Comparison of ENCODE assay signal across 17 cellular contexts in the genomic region with DNA sequence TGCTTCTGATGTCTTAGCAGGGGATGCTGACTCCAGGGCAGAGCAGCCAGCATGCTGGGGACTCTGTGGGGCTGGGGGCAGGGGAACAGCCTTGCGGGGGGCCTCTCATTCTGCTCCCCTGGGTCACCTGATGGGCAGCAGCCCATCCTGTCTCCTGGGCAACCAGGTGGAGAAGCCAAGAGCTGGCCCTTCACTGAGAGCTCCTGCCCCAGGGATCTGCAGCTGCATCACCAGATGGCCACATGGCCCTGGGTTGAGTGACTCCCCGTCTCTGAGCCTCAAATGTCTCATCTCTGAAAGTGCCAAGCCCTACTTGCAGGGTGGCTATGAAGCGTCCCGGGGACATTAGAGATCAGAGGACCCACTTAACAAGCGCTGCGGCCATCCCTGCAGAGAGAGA.
"Had no signal": no experiment of that assay in that cellular context is flagged by ENCODE, and none has a peak within 500 bp of the region (broad histone marks: within the 10 kb centered on the region; RNA-seq: fewer than 3 reads in every experiment).

No MANE protein-coding gene starts in this region.

- H3K4me2 ChIP-seq: neural progenitor cell had no signal

- H3K9ac ChIP-seq: neural progenitor cell had no signal

- H3K4me3 Mint-ChIP-seq: activated naive CD8-positive, alpha-beta T cell treated with anti-CD3 and anti-CD28 coated beads, Interleukin-2, amount 10 ng/mL, durations not matched to agents 7 days and 5 days; activated T-helper 1 cell treated with anti-CD3 and anti-CD28 coated beads, Interleukin-12 subunit alpha, Interleukin-12 subunit beta, Interleukin-2, Interleukin-4 antibody, amounts not matched to agents 30 ng/mL and 10 ng/mL and 1 ng/mL, durations not matched to agents 14 hours and 24 hours and 36 hours; dendritic cell treated with granulocyte-macrophage colony-stimulating factor and Interleukin-4, amounts not matched to agents 40 ng/mL and 50 ng/mL, for 4 days; mesothelial cell of epicardium; neural progenitor cell had no signal

- H3K4me3 ChIP-seq: lower lobe of right lung, neural progenitor cell, pancreas, tibial artery had no signal

- H3K9me3 ChIP-seq: lower lobe of right lung, pancreas, tibial artery had no signal

- H3K4me1 Mint-ChIP-seq: mesothelial cell of epicardium had no signal

- H3K27ac ChIP-seq: lower lobe of right lung, neural progenitor cell, pancreas, tibial artery had no signal

- DNase-seq: activated CD4-positive, alpha-beta T cell treated with anti-CD3 and anti-CD28 coated beads, Interleukin-2, amount 50 U/mL, for 1 hour; activated naive CD8-positive, alpha-beta T cell treated with anti-CD3 and anti-CD28 coated beads, Interleukin-2, amount 10 ng/mL, durations not matched to agents 7 days and 5 days; anterior cingulate cortex; effector memory CD4-positive, alpha-beta T cell; foreskin melanocyte; head of caudate nucleus; left cardiac atrium; lower lobe of right lung; stimulated activated CD4-positive, alpha-beta T cell treated with anti-CD3 and anti-CD28 coated beads, Interleukin-2, amount 100 ng/mL, for 48 hours; stimulated activated naive CD4-positive, alpha-beta T cell; tibial artery had no signal

- H2AFZ ChIP-seq: neural progenitor cell had no signal

- ATAC-seq: activated CD4-positive, CD25-positive, alpha-beta regulatory T cell treated with anti-CD3 and anti-CD28 coated beads, Interleukin-2, amount 50 U/mL, for 24 hours; left cardiac atrium; lower lobe of right lung had no signal

- H3K4me1 ChIP-seq: lower lobe of right lung had no signal

- H3K27me3 ChIP-seq: neural progenitor cell, pancreas, tibial artery had no signal

- H3K27me3 Mint-ChIP-seq: activated naive CD8-positive, alpha-beta T cell treated with anti-CD3 and anti-CD28 coated beads, Interleukin-2, amount 10 ng/mL, durations not matched to agents 7 days and 5 days; dendritic cell treated with granulocyte-macrophage colony-stimulating factor and Interleukin-4, amounts not matched to agents 40 ng/mL and 50 ng/mL, for 4 days had no signal

- H3K36me3 ChIP-seq: neural progenitor cell had no signal

- H3K27ac Mint-ChIP-seq: activated naive CD8-positive, alpha-beta T cell treated with anti-CD3 and anti-CD28 coated beads, Interleukin-2, amount 10 ng/mL, durations not matched to agents 7 days and 5 days; activated T-helper 1 cell treated with anti-CD3 and anti-CD28 coated beads, Interleukin-12 subunit alpha, Interleukin-12 subunit beta, Interleukin-2, Interleukin-4 antibody, amounts not matched to agents 30 ng/mL and 10 ng/mL and 1 ng/mL, durations not matched to agents 14 hours and 24 hours and 36 hours; dendritic cell treated with granulocyte-macrophage colony-stimulating factor and Interleukin-4, amounts not matched to agents 40 ng/mL and 50 ng/mL, for 4 days; mesothelial cell of epicardium; neural progenitor cell had no signal

- H3K9me3 Mint-ChIP-seq: activated naive CD8-positive, alpha-beta T cell treated with anti-CD3 and anti-CD28 coated beads, Interleukin-2, amount 10 ng/mL, durations not matched to agents 7 days and 5 days; activated T-helper 1 cell treated with anti-CD3 and anti-CD28 coated beads, Interleukin-12 subunit alpha, Interleukin-12 subunit beta, Interleukin-2, Interleukin-4 antibody, amounts not matched to agents 30 ng/mL and 10 ng/mL and 1 ng/mL, durations not matched to agents 14 hours and 24 hours and 36 hours; dendritic cell treated with granulocyte-macrophage colony-stimulating factor and Interleukin-4, amounts not matched to agents 40 ng/mL and 50 ng/mL, for 4 days; mesothelial cell of epicardium; neural progenitor cell had no signal
